Comparison of ENCODE assay signal across 8 cellular contexts in the genomic region with DNA sequence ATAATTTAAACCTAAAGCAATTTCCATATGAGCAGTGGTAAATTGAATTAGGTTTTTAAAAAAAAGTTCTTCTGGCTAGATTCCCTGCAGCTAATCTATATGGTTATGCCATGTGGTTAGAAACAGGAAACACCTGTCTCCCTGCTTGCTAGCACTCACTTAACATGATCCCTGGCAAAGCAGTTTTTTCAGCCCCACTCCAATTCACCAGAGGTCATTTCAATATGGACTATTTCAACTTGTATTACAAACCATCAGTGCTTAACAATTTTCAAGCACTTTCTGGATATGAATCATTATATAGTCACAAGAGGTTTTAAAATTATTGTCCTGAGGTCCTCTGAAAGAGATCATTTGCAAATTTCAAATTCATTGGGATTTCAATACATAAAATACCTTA.
A peak's percentile ranks its signal among the peaks of the same experiment; 100 is the strongest.
DNase-seq lines count a peak whose midpoint lies in the region; ATAC-seq lines count a peak whose summit lies in the region.

No MANE protein-coding gene starts in this region.

- no peaks in the 10 kb centered on the region for H3K36me3 Mint-ChIP-seq in T-helper 17 cell (ENCODE audit: low read depth)

- H3K9me3 ChIP-seq in T-helper 17 cell (ENCODE audit: control insufficient read depth, low read length, poor library complexity, severe bottlenecking) = no peaks in the 10 kb centered on the region

- DNase-seq in DMS 273 (lab: John Stamatoyannopoulos, UW; ENCODE audit: unreplicated experiment) (peak; percentile 73), DMS 273 treated with DMSO at 0.1 percent for 48 hours (lab: John Stamatoyannopoulos, UW) (no peak), NCI-H146 (lab: John Stamatoyannopoulos, UW) (peak; percentile 32), dermis microvascular lymphatic vessel endothelial cell (ENCODE audit: low read depth in 2 of 2) (peak; percentile 55 to 90), T-helper 17 cell (no peak), putamen (ENCODE audit: low spot score) (no peak)
- DNase-seq in stimulated activated naive CD8-positive, alpha-beta T cell treated with anti-CD3 and anti-CD28 coated beads, Interleukin-15, Interleukin-2, amounts not matched to agents 100 U/mL and 50 U/mL, for 24 hours = no peak

- peak; percentile 50 for ATAC-seq in HG03039 (IDR thresholded peaks at IDR 0.05; ENCODE audit: unreplicated experiment)
- no peak for ATAC-seq in stimulated activated naive CD8-positive, alpha-beta T cell treated with anti-CD3 and anti-CD28 coated beads, Interleukin-15, Interleukin-2, amounts not matched to agents 100 U/mL and 50 U/mL, for 24 hours
- no peak for ATAC-seq in T-helper 17 cell

- H3K27ac Mint-ChIP-seq in T-helper 17 cell = no peak overlapping the region

- no peak overlapping the region for H3K4me3 Mint-ChIP-seq in T-helper 17 cell

- H3K27me3 Mint-ChIP-seq in T-helper 17 cell = no peaks in the 10 kb centered on the region

- no peaks in the 10 kb centered on the region for H3K4me1 Mint-ChIP-seq in T-helper 17 cell

Comparison
In these comparisons a context has a peak if more than half of its experiments do, and no peak if none do; other contexts are left out.
1. DNase-seq: peak in DMS 273 (single experiment), NCI-H146 (single experiment) and dermis microvascular lymphatic vessel endothelial cell (2 of 2); none in DMS 273 treated with DMSO at 0.1 percent for 48 hours (single experiment), stimulated activated naive CD8-positive, alpha-beta T cell treated with anti-CD3 and anti-CD28 coated beads, Interleukin-15, Interleukin-2, amounts not matched to agents 100 U/mL and 50 U/mL, for 24 hours (single experiment), T-helper 17 cell (0 of 3) and putamen (single experiment).